15 cellular contexts compared by ENCODE assay signal in genomic region chr16:7209598-7209997, GRCh38.
A peak's percentile ranks its signal among the peaks of the same experiment; 100 is the strongest.
DNase-seq lines count a peak whose midpoint lies in the region; FAIRE-seq and TF ChIP-seq lines count a peak whose summit lies in the region.
"Had no signal": no experiment of that assay in that cellular context is flagged by ENCODE, and none has a peak within 500 bp of the region (broad histone marks: within the 10 kb centered on the region; RNA-seq: fewer than 3 reads in every experiment).

No MANE protein-coding gene starts in this region.

- in situ Hi-C loops in mammary epithelial cell (cut with MboI; ENCODE audit: low sequenced_read_pairs in 2 of 2): no loop called here

- H3K27ac ChIP-seq in mammary epithelial cell (ENCODE audit: insufficient read depth, low read depth, low read length) (no peak overlapping the region), breast epithelium (no peak overlapping the region), A673 (ENCODE audit: low read depth, low read length, poor library complexity, severe bottlenecking) (no peak overlapping the region)
- H3K27ac ChIP-seq: SJCRH30 had no signal

- H3K27me3 ChIP-seq in mammary epithelial cell (ENCODE audit: insufficient read depth, low read length): no peaks in the 10 kb centered on the region
- no peaks in the 10 kb centered on the region for H3K27me3 ChIP-seq in breast epithelium
- H3K27me3 ChIP-seq in bronchial epithelial cell (ENCODE audit: control insufficient read depth, insufficient read depth, low read length): no peaks in the 10 kb centered on the region
- H3K27me3 ChIP-seq in A673 (replicated peaks; ENCODE audit: insufficient read depth, low read depth, low read length, poor library complexity): no peaks in the 10 kb centered on the region
- H3K27me3 ChIP-seq: SJCRH30 had no signal

- WGBS in mammary epithelial cell (ENCODE audit: low coverage, missing lambda C conversion rate): 54% methylated on average over 3 of the region's 3 CpGs

- DNase-seq in mammary epithelial cell (peak; percentile 0), breast epithelium (ENCODE audit: low spot score in 2 of 2) (no peak), NCI-H2227 (lab: John Stamatoyannopoulos, UW; ENCODE audit: unreplicated experiment) (peak; percentile 68), bronchial epithelial cell (ENCODE audit: low read depth) (peak; percentile 18), A673 (ENCODE audit: low spot score) (no peak), hypothalamus (lab: John Stamatoyannopoulos, UW) (no peak), medulla oblongata (ENCODE audit: extremely low spot score) (no peak)
- DNase-seq: DMS153, KG1, NCI-H1092 treated with DMSO at 0.1 percent for 48 hours, NCI-H345, NCI-H526, PC-3, SJCRH30 had no signal

- no peak for FAIRE-seq in bronchial epithelial cell (lab: Jason Lieb, UNC)
- FAIRE-seq: A204.1 had no signal

- H4K20me1 ChIP-seq in mammary epithelial cell (ENCODE audit: insufficient read depth, low read length): no peaks in the 10 kb centered on the region

- no peak overlapping the region for H3K4me2 ChIP-seq in mammary epithelial cell (ENCODE audit: insufficient read depth, low read depth, low read length)

- dilution Hi-C loops in mammary epithelial cell (cut with HindIII; ENCODE audit: low sequenced_read_pairs): no loop called here

- intact Hi-C loops in mammary epithelial cell (cut with micrococcal nuclease) (no loop called here), breast epithelium (cut with DNase I; ENCODE audit: low total_unique reads) (no loop called here), A673 (cut with micrococcal nuclease; ENCODE audit: unreplicated experiment) (no loop called here)

- H3K9ac ChIP-seq in mammary epithelial cell (ENCODE audit: insufficient read depth, low read length): no peak overlapping the region

- no peak for TF ChIP-seq CTCF in mammary epithelial cell (conservative IDR thresholded peaks at IDR 0.05 in 1 of 2, IDR thresholded peaks at IDR 0.05 in 1 of 2; ENCODE audit: extremely low read depth in 1 of 2, insufficient read depth in 1 of 2, low read depth in 1 of 2, low read length in 2 of 2)
- no peak for TF ChIP-seq CTCF in breast epithelium (IDR thresholded peaks at IDR 0.05)
- TF ChIP-seq CTCF in bronchial epithelial cell (IDR thresholded peaks at IDR 0.05; ENCODE audit: insufficient read depth, low read length, severe bottlenecking): no peak
- TF ChIP-seq CTCF in A673 (conservative IDR thresholded peaks at IDR 0.05; ENCODE audit: low read depth, low read length): no peak

- H3K36me3 ChIP-seq in mammary epithelial cell (ENCODE audit: insufficient read depth, low read length) (no peaks in the 10 kb centered on the region), breast epithelium (no peaks in the 10 kb centered on the region), bronchial epithelial cell (ENCODE audit: control insufficient read depth, insufficient read depth, low read length) (no peaks in the 10 kb centered on the region), A673 (ENCODE audit: insufficient read depth, low read length, poor library complexity, severe bottlenecking) (no peaks in the 10 kb centered on the region)
- H3K36me3 ChIP-seq: SJCRH30 had no signal

- no TSS peak for BruUV-seq in mammary epithelial cell (replicated peaks; lab: Mats Ljungman, UMichigan)
- no TSS peak for BruUV-seq in A673 (replicated peaks; lab: Mats Ljungman, UMichigan)

- H3K4me1 ChIP-seq in mammary epithelial cell (ENCODE audit: insufficient read depth, low read length): no peaks in the 10 kb centered on the region
- no peaks in the 10 kb centered on the region for H3K4me1 ChIP-seq in breast epithelium
- H3K4me1 ChIP-seq in A673 (ENCODE audit: insufficient read depth, low read length, poor library complexity, severe bottlenecking): no peaks in the 10 kb centered on the region
- H3K4me1 ChIP-seq: SJCRH30 had no signal

- no peaks in the 10 kb centered on the region for H3K79me2 ChIP-seq in mammary epithelial cell (ENCODE audit: insufficient read depth, low read length)

- H3K4me3 ChIP-seq in mammary epithelial cell (replicated peaks in 1 of 3; ENCODE audit: insufficient read depth in 1 of 3, low read depth in 2 of 3, low read length in 3 of 3) (no peak overlapping the region), breast epithelium (no peak overlapping the region), bronchial epithelial cell (ENCODE audit: low read depth, low read length) (no peak overlapping the region), A673 (ENCODE audit: low read depth, low read length, poor library complexity, severe bottlenecking) (no peak overlapping the region)
- H3K4me3 ChIP-seq: SJCRH30 had no signal

- TF ChIP-seq POLR2A in breast epithelium (IDR thresholded peaks at IDR 0.05): no peak

- CTCF ChIA-PET in mammary epithelial cell (lab: Charles Lee; ENCODE audit: low non-redundant PET): no interaction called here
- CTCF ChIA-PET in A673 (lab: Charles Lee): no interaction called here

- H3K9me3 ChIP-seq in mammary epithelial cell (replicated peaks; ENCODE audit: insufficient read depth, low read length) (peaks cover 7% of the 10 kb centered on the region), breast epithelium (peaks cover 0 to 6% of the 10 kb centered on the region in 2 donors), A673 (ENCODE audit: low read depth, low read length, poor library complexity, severe bottlenecking) (no peaks in the 10 kb centered on the region)
- H3K9me3 ChIP-seq: SJCRH30 had no signal

- POLR2A ChIA-PET in A673 (lab: Charles Lee; ENCODE audit: low non-redundant PET): no interaction called here

- H2AFZ ChIP-seq in mammary epithelial cell (ENCODE audit: low read depth, low read length): no peak overlapping the region

Comparison
In these comparisons a context has a peak if more than half of its experiments do, and no peak if none do; other contexts are left out.
1. DNase-seq: peak in mammary epithelial cell (single experiment), NCI-H2227 (single experiment) and bronchial epithelial cell (single experiment); none in breast epithelium (0 of 2), A673 (single experiment), hypothalamus (0 of 51) and medulla oblongata (single experiment).